Comparison of ENCODE assay signal across 16 cellular contexts in the genomic region with DNA sequence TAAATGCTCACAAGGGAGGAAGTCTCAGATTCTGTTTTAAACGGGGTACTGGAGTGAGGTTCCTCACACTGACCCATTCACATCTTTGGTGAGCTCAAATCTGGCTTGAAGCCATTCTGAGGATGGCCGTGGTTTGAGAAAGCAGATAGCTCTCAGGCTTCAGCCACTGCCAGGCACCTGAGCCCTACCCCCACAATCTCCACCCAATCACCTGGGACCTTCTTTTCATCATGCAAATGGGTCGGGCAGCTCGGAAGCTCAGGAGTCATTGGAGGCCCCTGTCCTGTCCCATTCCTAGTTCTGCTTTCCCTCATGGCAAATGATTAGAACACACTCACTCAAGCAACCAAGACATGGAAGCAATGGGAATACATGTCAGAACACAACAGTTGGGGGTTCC.
A peak's percentile ranks its signal among the peaks of the same experiment; 100 is the strongest.
DNase-seq lines count a peak whose midpoint lies in the region; TF ChIP-seq lines count a peak whose summit lies in the region.
"Had no signal": no experiment of that assay in that cellular context is flagged by ENCODE, and none has a peak within 500 bp of the region (broad histone marks: within the 10 kb centered on the region; RNA-seq: fewer than 3 reads in every experiment).

No MANE protein-coding gene starts in this region.

- no peak for TF ChIP-seq POLR2A in vagina (IDR thresholded peaks at IDR 0.05)

- H3K9me3 ChIP-seq in vagina = no peaks in the 10 kb centered on the region
- H3K9me3 ChIP-seq in WERI-Rb-1 (ENCODE audit: severe bottlenecking) = peaks cover 6% of the 10 kb centered on the region
- H3K9me3 ChIP-seq: BLaER1 had no signal

- peak overlapping the region; percentile 19 for H3K27ac ChIP-seq in vagina
- H3K27ac ChIP-seq in WERI-Rb-1 = no peak overlapping the region
- H3K27ac ChIP-seq: BLaER1 had no signal

- H3K27ac Mint-ChIP-seq in chondrocyte (ENCODE audit: unreplicated experiment) = peak overlapping the region; percentile 2
- H3K27ac Mint-ChIP-seq: CD14-positive monocyte; CD4-positive, alpha-beta memory T cell had no signal

- H3K36me3 ChIP-seq in vagina = no peaks in the 10 kb centered on the region
- H3K36me3 ChIP-seq in WERI-Rb-1 = no peaks in the 10 kb centered on the region
- H3K36me3 ChIP-seq: BLaER1 had no signal

- peaks cover 13% of the 10 kb centered on the region for H3K4me1 ChIP-seq in vagina

- intact Hi-C loops in vagina (cut with DNase I) = no loop called here

- TF ChIP-seq CTCF in chondrocyte (IDR thresholded peaks at IDR 0.05) (no peak), vagina (IDR thresholded peaks at IDR 0.05) (no peak), WERI-Rb-1 (IDR thresholded peaks at IDR 0.05; ENCODE audit: low read depth, low read length) (no peak), GM10266 (IDR thresholded peaks at IDR 0.05; ENCODE audit: control insufficient read depth, insufficient read depth, low read depth, missing control alignments) (no peak)

- no peaks in the 10 kb centered on the region for H3K36me3 Mint-ChIP-seq in chondrocyte (ENCODE audit: low read depth)
- H3K36me3 Mint-ChIP-seq: CD4-positive, alpha-beta memory T cell had no signal

- peaks cover 28% of the 10 kb centered on the region for H3K4me1 Mint-ChIP-seq in chondrocyte (ENCODE audit: low read depth)

- DNase-seq in NCI-H146 (lab: John Stamatoyannopoulos, UW) = peak; percentile 18
- no peak for DNase-seq in NCI-H146 treated with DMSO at 0.1 percent for 48 hours (lab: John Stamatoyannopoulos, UW; ENCODE audit: unreplicated experiment)
- no peak for DNase-seq in chondrocyte (ENCODE audit: low spot score)
- peak; percentile 64 for DNase-seq in iPS-NIHi11 (ENCODE audit: low spot score)
- no peak for DNase-seq in vagina (ENCODE audit: extremely low spot score in 2 of 2)
- no peak for DNase-seq in WERI-Rb-1
- DNase-seq in GM10266 (ENCODE audit: extremely low spot score) = no peak
- DNase-seq in SKM-1 treated with dmso at 0.1 percent for 144 hours (lab: John Stamatoyannopoulos, UW; ENCODE audit: unreplicated experiment) = no peak
- DNase-seq: 8988T; CD4-positive, alpha-beta memory T cell; DMS153; DND-41; EL; GOT3 had no signal

- no peaks in the 10 kb centered on the region for H3K27me3 Mint-ChIP-seq in chondrocyte (ENCODE audit: low read depth)

- H3K27me3 ChIP-seq in vagina (no peaks in the 10 kb centered on the region), WERI-Rb-1 (ENCODE audit: insufficient read depth, low read depth, severe bottlenecking) (peaks cover 14% of the 10 kb centered on the region)

- H3K4me3 ChIP-seq in vagina (no peak overlapping the region), WERI-Rb-1 (ENCODE audit: low read depth, low read length) (no peak overlapping the region)
- H3K4me3 ChIP-seq: BLaER1 had no signal

- H3K4me3 Mint-ChIP-seq in chondrocyte (ENCODE audit: unreplicated experiment) = no peak overlapping the region
- H3K4me3 Mint-ChIP-seq: CD4-positive, alpha-beta memory T cell had no signal

- H3K9me3 Mint-ChIP-seq in chondrocyte (ENCODE audit: low read depth) = no peaks in the 10 kb centered on the region

Comparison
In these comparisons a context has a peak if more than half of its experiments do, and no peak if none do; other contexts are left out.
1. DNase-seq: peak in NCI-H146 (single experiment) and iPS-NIHi11 (single experiment); none in NCI-H146 treated with DMSO at 0.1 percent for 48 hours (single experiment), chondrocyte (single experiment), vagina (0 of 2), WERI-Rb-1 (single experiment), GM10266 (single experiment) and SKM-1 treated with dmso at 0.1 percent for 144 hours (single experiment).